In genomic region chr5:174419523-174420132, GRCh38 we compare ENCODE assay signal across 9 cellular contexts.
DNase-seq lines count a peak whose midpoint lies in the region; ATAC-seq, FAIRE-seq and TF ChIP-seq lines count a peak whose summit lies in the region.
"Had no signal": no experiment of that assay in that cellular context is flagged by ENCODE, and none has a peak within 500 bp of the region (broad histone marks: within the 10 kb centered on the region; RNA-seq: fewer than 3 reads in every experiment).

No MANE protein-coding gene starts in this region.

- no peaks in the 10 kb centered on the region for H3K9me3 ChIP-seq in kidney (ENCODE audit: control insufficient read depth in 1 of 2, low read length in 2 of 2)

- H3K36me3 Mint-ChIP-seq in activated CD4-positive, alpha-beta T cell treated with anti-CD3 and anti-CD28 coated beads for 36 hours (ENCODE audit: low read depth), result no peaks in the 10 kb centered on the region
- no peaks in the 10 kb centered on the region for H3K36me3 Mint-ChIP-seq in chondrocyte (ENCODE audit: low read depth)

- CTCF ChIA-PET in activated CD4-positive, alpha-beta T cell treated with anti-CD3 and anti-CD28 coated beads for 36 hours (lab: Charles Lee), result interaction anchor here (0.6 to 3.7 kb wide), 23 partner anchors 8 to 795 kb away, joined by 3 to 30 read pairs (median 4); no protein-coding TSS in a partner anchor

- peak overlapping the region; percentile 19 for H3K27ac Mint-ChIP-seq in activated CD4-positive, alpha-beta T cell treated with anti-CD3 and anti-CD28 coated beads for 36 hours
- no peak overlapping the region for H3K27ac Mint-ChIP-seq in chondrocyte (ENCODE audit: unreplicated experiment)

- peak overlapping the region in 1 of 2 donors; percentile 26 for H3K4me3 ChIP-seq in kidney (ENCODE audit: low read length in 2 of 2)

- intact Hi-C loops in activated CD4-positive, alpha-beta T cell treated with anti-CD3 and anti-CD28 coated beads for 36 hours (cut with DNase I, micrococcal nuclease), result loop anchor here (1.0 to 2.0 kb wide), 4 partner anchors 317 to 517 kb away; no protein-coding TSS in a partner anchor
- intact Hi-C loops in kidney (cut with DNase I), result no loop called here

- no peak for FAIRE-seq in kidney (lab: Jason Lieb, UNC)
- FAIRE-seq: G401.6 had no signal

- peak; percentile 3 for DNase-seq in NCI-H2107 (lab: John Stamatoyannopoulos, UW)
- no peak for DNase-seq in NCI-H2107 treated with DMSO at 0.1 percent for 48 hours (lab: John Stamatoyannopoulos, UW; ENCODE audit: unreplicated experiment)
- peak; percentile 41 for DNase-seq in NCI-H2227 treated with DMSO at 0.1 percent for 48 hours (lab: John Stamatoyannopoulos, UW)
- DNase-seq in activated CD4-positive, alpha-beta T cell treated with anti-CD3 and anti-CD28 coated beads for 36 hours, result peak; percentile 93
- DNase-seq in chondrocyte (ENCODE audit: low spot score), result no peak
- peak; percentile 94 for DNase-seq in kidney
- DNase-seq in stimulated activated CD4-positive, alpha-beta T cell treated with anti-CD3 and anti-CD28 coated beads, Interleukin-1b, Interleukin-23, amount 100 ng/mL, for 48 hours, result peak; percentile 82

- H3K9ac ChIP-seq in kidney (ENCODE audit: low read length in 2 of 2), result no peak overlapping the region

- H3K4me1 ChIP-seq in kidney (ENCODE audit: control insufficient read depth in 1 of 2, insufficient read depth in 1 of 2, low read depth in 1 of 2, low read length in 2 of 2), result no peaks in the 10 kb centered on the region

- H3K27ac ChIP-seq in kidney (ENCODE audit: low read depth in 2 of 2, low read length in 2 of 2), result no peak overlapping the region

- H3K4me3 Mint-ChIP-seq in activated CD4-positive, alpha-beta T cell treated with anti-CD3 and anti-CD28 coated beads for 36 hours, result peak overlapping the region; percentile 42
- peak overlapping the region; percentile 59 for H3K4me3 Mint-ChIP-seq in chondrocyte (ENCODE audit: unreplicated experiment)

- ATAC-seq in HG03039 (IDR thresholded peaks at IDR 0.05; ENCODE audit: unreplicated experiment), result peak; percentile 68
- ATAC-seq in activated CD4-positive, alpha-beta T cell treated with anti-CD3 and anti-CD28 coated beads for 36 hours, result peak; percentile 84

- H3K36me3 ChIP-seq in kidney (ENCODE audit: control insufficient read depth in 1 of 2, insufficient read depth in 2 of 2, low read length in 2 of 2), result no peaks in the 10 kb centered on the region

- no peaks in the 10 kb centered on the region for H3K9me3 Mint-ChIP-seq in activated CD4-positive, alpha-beta T cell treated with anti-CD3 and anti-CD28 coated beads for 36 hours (ENCODE audit: low read depth)
- no peaks in the 10 kb centered on the region for H3K9me3 Mint-ChIP-seq in chondrocyte (ENCODE audit: low read depth)

- POLR2A ChIA-PET in activated CD4-positive, alpha-beta T cell treated with anti-CD3 and anti-CD28 coated beads for 36 hours (lab: Charles Lee), result no interaction called here

- H3K4me1 Mint-ChIP-seq in activated CD4-positive, alpha-beta T cell treated with anti-CD3 and anti-CD28 coated beads for 36 hours, result peaks cover 13% of the 10 kb centered on the region
- H3K4me1 Mint-ChIP-seq in chondrocyte (ENCODE audit: low read depth), result peaks cover 11% of the 10 kb centered on the region

- peaks cover 19% of the 10 kb centered on the region for H3K27me3 Mint-ChIP-seq in activated CD4-positive, alpha-beta T cell treated with anti-CD3 and anti-CD28 coated beads for 36 hours
- H3K27me3 Mint-ChIP-seq in chondrocyte (ENCODE audit: low read depth), result peaks cover 2% of the 10 kb centered on the region

- TF ChIP-seq CTCF in chondrocyte (IDR thresholded peaks at IDR 0.05) (peak; percentile 98), kidney (IDR thresholded peaks at IDR 0.05; ENCODE audit: borderline replicate concordance, extremely low read depth, insufficient read depth) (peak; percentile 81)

Comparison
In these comparisons a context has a peak if more than half of its experiments do, and no peak if none do; other contexts are left out.
1. DNase-seq: peak in NCI-H2107 (single experiment), NCI-H2227 treated with DMSO at 0.1 percent for 48 hours (single experiment), activated CD4-positive, alpha-beta T cell treated with anti-CD3 and anti-CD28 coated beads for 36 hours (single experiment), kidney (single experiment) and stimulated activated CD4-positive, alpha-beta T cell treated with anti-CD3 and anti-CD28 coated beads, Interleukin-1b, Interleukin-23, amount 100 ng/mL, for 48 hours (single experiment); none in NCI-H2107 treated with DMSO at 0.1 percent for 48 hours (single experiment) and chondrocyte (single experiment).